Comparison of ENCODE assay signal across 24 cellular contexts in genomic region chr12:63942464-63943241, GRCh38.
"Had no signal": no experiment of that assay in that cellular context is flagged by ENCODE, and none has a peak within 500 bp of the region (broad histone marks: within the 10 kb centered on the region; RNA-seq: fewer than 3 reads in every experiment).

No MANE protein-coding gene starts in this region.

- FAIRE-seq: endothelial cell of umbilical vein, islet of Langerhans had no signal

- H3K36me3 ChIP-seq: brain microvascular endothelial cell, esophagus squamous epithelium, left ventricle myocardium inferior, suprapubic skin, upper lobe of left lung had no signal

- H3K4me1 ChIP-seq: psoas muscle had no signal

- DNase-seq: activated CD4-positive, alpha-beta T cell treated with anti-CD3 and anti-CD28 coated beads, Interleukin-2, amount 10 ng/mL, durations not matched to agents 24 days and 14 days; activated CD8-positive, alpha-beta T cell treated with anti-CD3 and anti-CD28 coated beads for 36 hours; activated naive CD4-positive, alpha-beta T cell; activated naive CD8-positive, alpha-beta T cell treated with anti-CD3 and anti-CD28 coated beads for 36 hours; activated T-cell treated with anti-CD3 and anti-CD28 coated beads, Interleukin-2, amount 50 U/mL, for 1 hour; brain microvascular endothelial cell; effector CD8-positive, alpha-beta T cell; esophagus squamous epithelium; left ventricle myocardium inferior; mesendoderm; naive thymus-derived CD4-positive, alpha-beta T cell; psoas muscle; right cardiac atrium; stimulated activated CD4-positive, alpha-beta T cell treated with anti-CD3 and anti-CD28 coated beads, Interleukin-2, amount 100 ng/mL, for 24 hours; stimulated activated naive CD8-positive, alpha-beta T cell treated with anti-CD3 and anti-CD28 coated beads, Interleukin-15, Interleukin-2, amounts not matched to agents 100 U/mL and 50 U/mL, for 24 hours; T-cell; T-helper 9 cell; upper lobe of left lung had no signal

- H3K27me3 Mint-ChIP-seq: activated CD4-positive, alpha-beta T cell treated with anti-CD3 and anti-CD28 coated beads, Interleukin-2, amount 10 ng/mL, durations not matched to agents 24 days and 14 days; activated CD8-positive, alpha-beta T cell treated with anti-CD3 and anti-CD28 coated beads for 36 hours; activated naive CD8-positive, alpha-beta T cell treated with anti-CD3 and anti-CD28 coated beads for 36 hours; activated T-helper 17 cell treated with anti-CD3 and anti-CD28 coated beads, Interleukin-2, amount 50 U/mL, for 72 hours; central memory CD8-positive, alpha-beta T cell; naive thymus-derived CD4-positive, alpha-beta T cell; T-cell had no signal

- H3K4me3 Mint-ChIP-seq: activated CD4-positive, alpha-beta T cell treated with anti-CD3 and anti-CD28 coated beads, Interleukin-2, amount 10 ng/mL, durations not matched to agents 24 days and 14 days; activated CD8-positive, alpha-beta T cell treated with anti-CD3 and anti-CD28 coated beads for 36 hours; activated naive CD8-positive, alpha-beta T cell treated with anti-CD3 and anti-CD28 coated beads for 36 hours; activated T-helper 17 cell treated with anti-CD3 and anti-CD28 coated beads, Interleukin-2, amount 50 U/mL, for 72 hours; central memory CD8-positive, alpha-beta T cell; naive thymus-derived CD4-positive, alpha-beta T cell; T-cell had no signal

- H3K9me3 ChIP-seq: esophagus squamous epithelium, left ventricle myocardium inferior, psoas muscle, suprapubic skin, upper lobe of left lung had no signal

- H3K27me3 ChIP-seq: brain microvascular endothelial cell, esophagus squamous epithelium, suprapubic skin, upper lobe of left lung had no signal

- H3K4me1 Mint-ChIP-seq: activated CD4-positive, alpha-beta T cell treated with anti-CD3 and anti-CD28 coated beads, Interleukin-2, amount 10 ng/mL, durations not matched to agents 24 days and 14 days; activated naive CD8-positive, alpha-beta T cell treated with anti-CD3 and anti-CD28 coated beads for 36 hours; central memory CD8-positive, alpha-beta T cell; T-cell had no signal

- ATAC-seq: activated CD8-positive, alpha-beta T cell treated with anti-CD3 and anti-CD28 coated beads for 36 hours; activated T-helper 17 cell treated with anti-CD3 and anti-CD28 coated beads, Interleukin-2, amount 50 U/mL, for 72 hours; naive thymus-derived CD4-positive, alpha-beta T cell; psoas muscle; right cardiac atrium; stimulated activated naive CD8-positive, alpha-beta T cell treated with anti-CD3 and anti-CD28 coated beads, Interleukin-15, Interleukin-2, amounts not matched to agents 100 U/mL and 50 U/mL, for 24 hours; T-cell had no signal

- H3K9me3 Mint-ChIP-seq: activated CD4-positive, alpha-beta T cell treated with anti-CD3 and anti-CD28 coated beads, Interleukin-2, amount 10 ng/mL, durations not matched to agents 24 days and 14 days; activated CD8-positive, alpha-beta T cell treated with anti-CD3 and anti-CD28 coated beads for 36 hours; activated naive CD8-positive, alpha-beta T cell treated with anti-CD3 and anti-CD28 coated beads for 36 hours; activated T-helper 17 cell treated with anti-CD3 and anti-CD28 coated beads, Interleukin-2, amount 50 U/mL, for 72 hours; central memory CD8-positive, alpha-beta T cell; naive thymus-derived CD4-positive, alpha-beta T cell; T-cell had no signal

- H3K36me3 Mint-ChIP-seq: activated naive CD8-positive, alpha-beta T cell treated with anti-CD3 and anti-CD28 coated beads for 36 hours; naive thymus-derived CD4-positive, alpha-beta T cell; T-cell had no signal

- H3K27ac Mint-ChIP-seq: activated CD4-positive, alpha-beta T cell treated with anti-CD3 and anti-CD28 coated beads, Interleukin-2, amount 10 ng/mL, durations not matched to agents 24 days and 14 days; activated CD8-positive, alpha-beta T cell treated with anti-CD3 and anti-CD28 coated beads for 36 hours; activated naive CD8-positive, alpha-beta T cell treated with anti-CD3 and anti-CD28 coated beads for 36 hours; activated T-helper 17 cell treated with anti-CD3 and anti-CD28 coated beads, Interleukin-2, amount 50 U/mL, for 72 hours; naive thymus-derived CD4-positive, alpha-beta T cell; T-cell had no signal

- H3K27ac ChIP-seq: brain microvascular endothelial cell, coronary artery, esophagus squamous epithelium, psoas muscle, suprapubic skin had no signal

- H3K4me3 ChIP-seq: coronary artery, esophagus squamous epithelium, left ventricle myocardium inferior, psoas muscle, suprapubic skin, upper lobe of left lung had no signal
